20 cellular contexts compared by ENCODE assay signal in genomic region chr4:169634975-169635374, GRCh38. TPM values are rescaled to one million over a fixed set of nuclear protein-coding genes. Genes with fewer than 3 reads are reported as not detected.
DNase-seq lines count a peak whose midpoint lies in the region; FAIRE-seq and TF ChIP-seq lines count a peak whose summit lies in the region.
"Had no signal": no experiment of that assay in that cellular context is flagged by ENCODE, and none has a peak within 500 bp of the region (broad histone marks: within the 10 kb centered on the region; RNA-seq: fewer than 3 reads in every experiment).

No MANE protein-coding gene starts in this region.

- H3K4me3 ChIP-seq in PC-9 (no peak overlapping the region; the same call in 1 of the 2 replicates), suprapubic skin (no peak overlapping the region)
- H3K4me3 ChIP-seq: BLaER1 treated with 17β-estradiol and CSF1 and Interleukin-3, amounts not matched to agents 10 nM and 100 nM; SJCRH30 had no signal

- peak; percentile 6 for FAIRE-seq in frontal cortex (lab: Jason Lieb, UNC)
- FAIRE-seq: A204.1, endothelial cell of umbilical vein had no signal

- TF ChIP-seq EP300 in suprapubic skin (IDR thresholded peaks at IDR 0.05): no peak

- TF ChIP-seq POLR2A in suprapubic skin (IDR thresholded peaks at IDR 0.05): no peak

- peaks cover 38% of the 10 kb centered on the region for H3K79me2 ChIP-seq in PC-9 (ENCODE audit: low read depth)

- H3K36me3 ChIP-seq in PC-9 (ENCODE audit: low read depth): peaks cover 7% of the 10 kb centered on the region; the same call in 1 of the 2 replicates
- H3K36me3 ChIP-seq in suprapubic skin: peaks cover 13% of the 10 kb centered on the region
- H3K36me3 ChIP-seq: SJCRH30 had no signal

- no peak overlapping the region for H2AFZ ChIP-seq in PC-9

- POLR2A ChIA-PET in PC-9 (lab: Charles Lee; ENCODE audit: unreplicated experiment): no interaction called here

- H3K9me2 ChIP-seq in PC-9 (ENCODE audit: insufficient read depth): no peaks in the 10 kb centered on the region

- CTCF ChIA-PET in PC-9 (lab: Charles Lee): no interaction called here

- H3K27ac ChIP-seq in PC-9 (peak overlapping the region; percentile 54), suprapubic skin (peak overlapping the region; percentile 59)
- H3K27ac ChIP-seq: BLaER1 treated with 17β-estradiol and CSF1 and Interleukin-3, amounts not matched to agents 10 nM and 100 nM; SJCRH30 had no signal

- TF ChIP-seq CTCF in PC-9 (conservative IDR thresholded peaks at IDR 0.05) (no peak), suprapubic skin (IDR thresholded peaks at IDR 0.05) (no peak)

- no peaks in the 10 kb centered on the region for H4K20me1 ChIP-seq in PC-9 (ENCODE audit: insufficient read depth)

- no TSS peak for BruUV-seq in PC-9 (replicated peaks; lab: Mats Ljungman, UMichigan)

- DNase-seq in SIG-M5 treated with dmso at 0.1 percent for 504 hours (lab: John Stamatoyannopoulos, UW; ENCODE audit: unreplicated experiment) (peak; percentile 60), SIG-M5 (lab: John Stamatoyannopoulos, UW) (no peak), PC-9 (peak in 1 of 2 experiments; percentile 92), frontal cortex (ENCODE audit: low spot score in 2 of 2) (no peak), suprapubic skin (ENCODE audit: low spot score in 2 of 2) (no peak), mesenteric fat pad (ENCODE audit: low spot score) (no peak), NCI-H82 treated with DMSO at 0.1 percent for 48 hours (lab: John Stamatoyannopoulos, UW; ENCODE audit: unreplicated experiment) (no peak)
- no peak for DNase-seq in effector CD8-positive, alpha-beta T cell (lab: John Stamatoyannopoulos, UW)
- DNase-seq: activated CD4-positive, alpha-beta T cell treated with anti-CD3 and anti-CD28 coated beads for 4 hours; aorta; DMS153; H7; NCI-H146; NCI-H345; SJCRH30; stimulated activated naive CD8-positive, alpha-beta T cell treated with anti-CD3 and anti-CD28 coated beads, Interleukin-15, Interleukin-2, amounts not matched to agents 100 U/mL and 50 U/mL, for 24 hours; T-helper 9 cell had no signal

- peaks cover 8% of the 10 kb centered on the region for H3F3A ChIP-seq in PC-9 (ENCODE audit: insufficient read depth, low read depth)

- H3K9me3 ChIP-seq in PC-9 (ENCODE audit: insufficient read depth, low read depth) (no peaks in the 10 kb centered on the region), suprapubic skin (no peaks in the 10 kb centered on the region)
- H3K9me3 ChIP-seq: SJCRH30 had no signal

- 73% methylated on average over 1 of the region's 1 CpG for WGBS in suprapubic skin

- H3K4me2 ChIP-seq in PC-9: peak overlapping the region; percentile 56
- H3K4me2 ChIP-seq: BLaER1 treated with 17β-estradiol and CSF1 and Interleukin-3, amounts not matched to agents 10 nM and 100 nM had no signal

- H3K27me3 ChIP-seq in PC-9 (ENCODE audit: insufficient read depth, low read depth): no peaks in the 10 kb centered on the region
- H3K27me3 ChIP-seq in suprapubic skin: no peaks in the 10 kb centered on the region
- H3K27me3 ChIP-seq: BLaER1 treated with 17β-estradiol and CSF1 and Interleukin-3, amounts not matched to agents 10 nM and 100 nM; SJCRH30 had no signal

- intact Hi-C loops in PC-9 (cut with micrococcal nuclease; ENCODE audit: unreplicated experiment): loop anchor here (1.0 kb wide), 1 partner anchor 25 kb away; no protein-coding TSS in a partner anchor

- H3K4me1 ChIP-seq in PC-9 (replicated peaks; ENCODE audit: insufficient read depth) (peaks cover 25% of the 10 kb centered on the region), suprapubic skin (peaks cover 17% of the 10 kb centered on the region)
- H3K4me1 ChIP-seq: SJCRH30 had no signal

RNA-seq across cellular contexts. Expression of gene CLCN3, which starts 14.6 kb away (rescaled TPM):
- total RNA-seq in PC-9 (2021) (38.8 and 51.6 TPM in 2 replicates), frontal cortex (92.9 TPM), suprapubic skin (10 to 100 TPM; 43.7 to 58.5 (median 51.7) TPM), mesenteric fat pad (28.7 TPM)

RNA-seq across cellular contexts. Expression of gene NEK1, which starts 22.6 kb away (rescaled TPM):
- total RNA-seq in PC-9 (2021) (12.2 and 18.6 TPM in 2 replicates), frontal cortex (28.1 TPM), suprapubic skin (10 to 100 TPM in 1 of 4 donors, 1 to 10 TPM in 3; 6.0 to 11.1 (median 6.7) TPM), mesenteric fat pad (9.1 TPM)
